24 cellular contexts compared by ENCODE assay signal in genomic region chr12:114314974-114315720, GRCh38.
"Had no signal": no experiment of that assay in that cellular context is flagged by ENCODE, and none has a peak within 500 bp of the region (broad histone marks: within the 10 kb centered on the region; RNA-seq: fewer than 3 reads in every experiment).

No MANE protein-coding gene starts in this region.

- H3K4me3 Mint-ChIP-seq: activated B cell treated with CpG ODN at 0.5 μM for 24 hours; activated CD4-positive, alpha-beta T cell treated with anti-CD3 and anti-CD28 coated beads, Interleukin-2, amount 10 ng/mL, durations not matched to agents 24 days and 14 days; activated naive CD4-positive, alpha-beta T cell treated with anti-CD3 and anti-CD28 coated beads, Interleukin-2, amount 10 ng/mL, durations not matched to agents 7 days and 5 days; activated naive CD8-positive, alpha-beta T cell treated with anti-CD3 and anti-CD28 coated beads for 36 hours; activated T-helper 17 cell treated with anti-CD3 and anti-CD28 coated beads, Interleukin-2, amount 50 U/mL, for 72 hours; central memory CD8-positive, alpha-beta T cell; T-helper 17 cell had no signal

- H3K4me1 Mint-ChIP-seq: activated B cell treated with CpG ODN at 0.5 μM for 24 hours; activated CD4-positive, alpha-beta T cell treated with anti-CD3 and anti-CD28 coated beads, Interleukin-2, amount 10 ng/mL, durations not matched to agents 24 days and 14 days; activated naive CD4-positive, alpha-beta T cell treated with anti-CD3 and anti-CD28 coated beads, Interleukin-2, amount 10 ng/mL, durations not matched to agents 7 days and 5 days; activated naive CD8-positive, alpha-beta T cell treated with anti-CD3 and anti-CD28 coated beads for 36 hours; activated T-helper 17 cell treated with anti-CD3 and anti-CD28 coated beads, Interleukin-2, amount 50 U/mL, for 72 hours; central memory CD8-positive, alpha-beta T cell; T-helper 17 cell had no signal

- H3K27ac ChIP-seq: breast epithelium, SJCRH30 had no signal

- H3K36me3 ChIP-seq: breast epithelium, SJCRH30 had no signal

- H3K4me3 ChIP-seq: breast epithelium, SJCRH30 had no signal

- H3K4me1 ChIP-seq: breast epithelium, SJCRH30 had no signal

- H3K27me3 Mint-ChIP-seq: activated B cell treated with CpG ODN at 0.5 μM for 24 hours; activated CD4-positive, alpha-beta T cell treated with anti-CD3 and anti-CD28 coated beads, Interleukin-2, amount 10 ng/mL, durations not matched to agents 24 days and 14 days; activated naive CD4-positive, alpha-beta T cell treated with anti-CD3 and anti-CD28 coated beads, Interleukin-2, amount 10 ng/mL, durations not matched to agents 7 days and 5 days; activated T-helper 17 cell treated with anti-CD3 and anti-CD28 coated beads, Interleukin-2, amount 50 U/mL, for 72 hours; central memory CD8-positive, alpha-beta T cell; T-helper 17 cell had no signal

- H3K27me3 ChIP-seq: breast epithelium, SJCRH30 had no signal

- DNase-seq: activated B cell treated with CpG ODN at 0.5 μM for 24 hours; activated CD4-positive, alpha-beta T cell treated with anti-CD3 and anti-CD28 coated beads for 1 hour; activated CD4-positive, alpha-beta T cell treated with anti-CD3 and anti-CD28 coated beads, Interleukin-2, amount 10 ng/mL, durations not matched to agents 24 days and 14 days; activated CD4-positive, alpha-beta T cell treated with anti-CD3 and anti-CD28 coated beads, Interleukin-2, amount 50 U/mL, for 48 hours; activated CD8-positive, alpha-beta memory T cell treated with anti-CD3 and anti-CD28 coated beads for 24 hours; activated gamma-delta T cell; activated naive CD4-positive, alpha-beta T cell treated with anti-CD3 and anti-CD28 coated beads, Interleukin-2, amount 10 ng/mL, durations not matched to agents 7 days and 5 days; activated naive CD8-positive, alpha-beta T cell treated with anti-CD3 and anti-CD28 coated beads for 36 hours; activated T-cell treated with anti-CD3 and anti-CD28 coated beads, Interleukin-2, amount 50 U/mL, for 48 hours; NCI-H1092; NCI-H1417; NCI-H1930; NCI-H2171; NCI-H226; NCI-H510A; NCI-H526 treated with DMSO at 0.1 percent for 48 hours; NCI-H82; Right ventricle myocardium superior; SJCRH30; T-helper 17 cell; T-helper 9 cell had no signal

- H3K27ac Mint-ChIP-seq: activated B cell treated with CpG ODN at 0.5 μM for 24 hours; activated CD4-positive, alpha-beta T cell treated with anti-CD3 and anti-CD28 coated beads, Interleukin-2, amount 10 ng/mL, durations not matched to agents 24 days and 14 days; activated naive CD4-positive, alpha-beta T cell treated with anti-CD3 and anti-CD28 coated beads, Interleukin-2, amount 10 ng/mL, durations not matched to agents 7 days and 5 days; activated naive CD8-positive, alpha-beta T cell treated with anti-CD3 and anti-CD28 coated beads for 36 hours; activated T-helper 17 cell treated with anti-CD3 and anti-CD28 coated beads, Interleukin-2, amount 50 U/mL, for 72 hours; T-helper 17 cell had no signal

- H3K9me3 ChIP-seq: breast epithelium, SJCRH30 had no signal

- ATAC-seq: activated T-helper 17 cell treated with anti-CD3 and anti-CD28 coated beads, Interleukin-2, amount 50 U/mL, for 72 hours; T-helper 17 cell had no signal

- H3K36me3 Mint-ChIP-seq: activated naive CD4-positive, alpha-beta T cell treated with anti-CD3 and anti-CD28 coated beads, Interleukin-2, amount 10 ng/mL, durations not matched to agents 7 days and 5 days; activated naive CD8-positive, alpha-beta T cell treated with anti-CD3 and anti-CD28 coated beads for 36 hours had no signal

- H3K9me3 Mint-ChIP-seq: activated CD4-positive, alpha-beta T cell treated with anti-CD3 and anti-CD28 coated beads, Interleukin-2, amount 10 ng/mL, durations not matched to agents 24 days and 14 days; activated naive CD4-positive, alpha-beta T cell treated with anti-CD3 and anti-CD28 coated beads, Interleukin-2, amount 10 ng/mL, durations not matched to agents 7 days and 5 days; activated naive CD8-positive, alpha-beta T cell treated with anti-CD3 and anti-CD28 coated beads for 36 hours; activated T-helper 17 cell treated with anti-CD3 and anti-CD28 coated beads, Interleukin-2, amount 50 U/mL, for 72 hours; central memory CD8-positive, alpha-beta T cell had no signal
